ENCODE assay signal across 1 cellular context in genomic region chr7:157177333-157177993, GRCh38.
TF ChIP-seq lines count a peak whose summit lies in the region.

No MANE protein-coding gene starts in this region.

TF ChIP-seq in GM23338, 12 proteins besides CTCF, POLR2A, EP300 and RAD21:
- TF ChIP-seq ZNF462 (CRISPR knock-in tag; IDR thresholded peaks at IDR 0.05) (no peak), POLR2AphosphoS5 (IDR thresholded peaks at IDR 0.05; ENCODE audit: low read depth) (no peak), REST (IDR thresholded peaks at IDR 0.05; ENCODE audit: unreplicated experiment) (no peak), CREB1 (CRISPR knock-in tag; IDR thresholded peaks at IDR 0.05; ENCODE audit: low read depth) (no peak), NANOG (IDR thresholded peaks at IDR 0.05; ENCODE audit: borderline replicate concordance) (no peak), ETS1 (IDR thresholded peaks at IDR 0.05) (no peak), ZNF114 (CRISPR knock-in tag; IDR thresholded peaks at IDR 0.05) (no peak), STAT1 (IDR thresholded peaks at IDR 0.05; ENCODE audit: unreplicated experiment) (no peak), JUNB (IDR thresholded peaks at IDR 0.05; ENCODE audit: unreplicated experiment) (no peak), EZH2 (IDR thresholded peaks at IDR 0.05; ENCODE audit: low read depth, unreplicated experiment) (no peak), ZNF331 (CRISPR knock-in tag; IDR thresholded peaks at IDR 0.05; ENCODE audit: low read depth) (no peak), EZH2phosphoT487 (IDR thresholded peaks at IDR 0.05; ENCODE audit: unreplicated experiment) (no peak)
